Comparison of ENCODE assay signal across 17 cellular contexts in the genomic region with DNA sequence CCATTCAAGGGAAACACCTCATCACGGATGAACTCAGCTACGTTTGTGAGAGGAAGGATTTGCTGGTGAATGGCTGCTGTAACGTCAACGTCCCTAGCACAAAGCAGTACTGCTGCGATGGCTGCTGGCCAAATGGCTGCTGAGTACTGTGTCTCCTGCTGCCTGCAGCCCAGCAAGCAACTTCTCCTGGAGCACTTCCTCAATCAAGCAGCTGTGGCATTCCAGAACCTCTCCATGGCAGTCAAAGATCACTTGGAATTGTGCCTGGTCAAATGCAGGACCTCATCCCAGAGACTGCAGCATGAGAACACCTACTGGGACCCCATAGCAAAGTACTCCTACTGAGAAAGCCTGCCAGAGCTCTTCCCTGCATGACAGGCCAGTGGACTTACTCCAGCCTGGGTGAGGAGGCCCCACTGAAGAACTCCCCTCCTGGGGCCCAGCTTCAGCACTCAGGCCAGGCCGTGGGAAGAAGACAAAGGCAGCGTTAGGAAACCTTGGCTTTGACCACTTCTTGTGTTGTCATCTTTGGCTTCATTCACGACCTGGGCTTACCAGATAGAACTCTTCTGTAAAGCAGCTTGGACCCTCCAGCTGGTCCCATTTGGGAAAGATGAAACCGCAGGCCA.
"Had no signal": no experiment of that assay in that cellular context is flagged by ENCODE, and none has a peak within 500 bp of the region (broad histone marks: within the 10 kb centered on the region; RNA-seq: fewer than 3 reads in every experiment).

No MANE protein-coding gene starts in this region.

- H3K27ac ChIP-seq: brain microvascular endothelial cell, gastrocnemius medialis, left lung, testis, upper lobe of right lung had no signal

- H3K4me3 ChIP-seq: gastrocnemius medialis, left lung, smooth muscle cell, testis, upper lobe of right lung had no signal

- ATAC-seq: activated CD8-positive, alpha-beta T cell treated with anti-CD3 and anti-CD28 coated beads, Interleukin-2, amount 10 ng/mL, durations not matched to agents 7 days and 5 days; effector memory CD8-positive, alpha-beta T cell; gastrocnemius medialis; left lung; stimulated activated naive CD8-positive, alpha-beta T cell treated with anti-CD3 and anti-CD28 coated beads, Interleukin-15, amount 100 ng/mL, for 72 hours; upper lobe of right lung had no signal

- H3K36me3 ChIP-seq: brain microvascular endothelial cell, gastrocnemius medialis, upper lobe of right lung had no signal

- H3K27me3 ChIP-seq: brain microvascular endothelial cell, gastrocnemius medialis, left lung, testis, upper lobe of right lung had no signal

- H3K4me1 ChIP-seq: gastrocnemius medialis, left lung, testis, upper lobe of right lung had no signal

- H3K9me3 ChIP-seq: gastrocnemius medialis, left lung, testis, upper lobe of right lung had no signal

- DNase-seq: activated B cell treated with CpG ODN at 0.5 μM for 24 hours; activated CD4-positive, alpha-beta T cell treated with anti-CD3 and anti-CD28 coated beads, Interleukin-2, amount 10 ng/mL, durations not matched to agents 24 days and 14 days; activated CD8-positive, alpha-beta memory T cell treated with anti-CD3 and anti-CD28 coated beads, Interleukin-2, amount 50 U/mL, for 4 hours; activated CD8-positive, alpha-beta T cell treated with anti-CD3 and anti-CD28 coated beads, Interleukin-2, amount 10 ng/mL, durations not matched to agents 7 days and 5 days; activated gamma-delta T cell treated with Interleukin-2 at 50 U/mL for 16 hours; amygdala; brain microvascular endothelial cell; cerebellar nuclear complex; dermis blood vessel endothelial cell; effector memory CD8-positive, alpha-beta T cell; gastrocnemius medialis; left lung; mesendoderm; stimulated activated naive CD8-positive, alpha-beta T cell treated with anti-CD3 and anti-CD28 coated beads, Interleukin-15, amount 100 ng/mL, for 72 hours; testis; upper lobe of right lung had no signal
